34 cellular contexts compared by ENCODE assay signal in the genomic region with DNA sequence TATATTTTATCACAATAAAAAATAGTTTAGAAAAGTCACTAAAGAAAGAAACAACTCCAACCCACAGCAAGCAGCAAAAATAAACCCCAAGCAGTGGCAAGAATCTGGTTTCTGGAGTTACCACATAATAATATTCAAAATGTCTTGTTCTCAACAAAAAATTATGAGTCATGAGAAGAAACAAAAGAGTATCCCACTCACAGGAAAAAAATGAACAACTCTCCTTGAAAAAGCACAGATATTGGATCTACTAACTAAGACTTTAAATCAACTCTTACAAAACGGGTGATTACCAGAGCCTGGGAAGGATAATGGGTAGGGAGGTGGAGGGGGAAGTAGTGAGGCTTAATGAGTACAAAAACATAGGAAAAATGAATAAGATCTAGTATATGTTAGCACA.
DNase-seq lines count a peak whose midpoint lies in the region; ATAC-seq and TF ChIP-seq lines count a peak whose summit lies in the region.
"Had no signal": no experiment of that assay in that cellular context is flagged by ENCODE, and none has a peak within 500 bp of the region (broad histone marks: within the 10 kb centered on the region; RNA-seq: fewer than 3 reads in every experiment).

No MANE protein-coding gene starts in this region.

- POLR2A ChIA-PET in activated CD8-positive, alpha-beta T cell treated with anti-CD3 and anti-CD28 coated beads for 36 hours (lab: Charles Lee): no interaction called here

- peak overlapping the region; percentile 20 for H3K4me2 ChIP-seq in osteoblast (ENCODE audit: insufficient read depth, low read length)
- H3K4me2 ChIP-seq: A549 had no signal

- no peak for TF ChIP-seq CTCF in osteoblast (IDR thresholded peaks at IDR 0.05; ENCODE audit: extremely low read depth, low read depth, low read length)
- TF ChIP-seq CTCF in activated CD8-positive, alpha-beta T cell treated with anti-CD3 and anti-CD28 coated beads for 36 hours (IDR thresholded peaks at IDR 0.05): no peak
- TF ChIP-seq CTCF in chondrocyte (IDR thresholded peaks at IDR 0.05): no peak

- H3K4me1 ChIP-seq in osteoblast (ENCODE audit: insufficient read depth, low read length): peaks cover 7% of the 10 kb centered on the region
- H3K4me1 ChIP-seq: A549, BE2C, foreskin keratinocyte, Peyer's patch, prostate gland, tibial nerve had no signal

- no peak overlapping the region for H3K27ac Mint-ChIP-seq in activated CD8-positive, alpha-beta T cell treated with anti-CD3 and anti-CD28 coated beads for 36 hours
- H3K27ac Mint-ChIP-seq in immature natural killer cell (no peak overlapping the region), chondrocyte (ENCODE audit: unreplicated experiment) (no peak overlapping the region)
- H3K27ac Mint-ChIP-seq: activated naive CD4-positive, alpha-beta T cell treated with anti-CD3 and anti-CD28 coated beads, Interleukin-2, amount 50 U/mL, for 72 hours; CD8-positive, alpha-beta T cell; H9; naive B cell had no signal

- no peaks in the 10 kb centered on the region for H3K4me1 Mint-ChIP-seq in activated CD8-positive, alpha-beta T cell treated with anti-CD3 and anti-CD28 coated beads for 36 hours (ENCODE audit: low read depth)
- H3K4me1 Mint-ChIP-seq in immature natural killer cell: peaks cover 10 to 27% of the 10 kb centered on the region in 2 donors
- H3K4me1 Mint-ChIP-seq in chondrocyte (ENCODE audit: low read depth): peaks cover 3% of the 10 kb centered on the region
- H3K4me1 Mint-ChIP-seq: H9, IgD-negative memory B cell, naive B cell had no signal

- peaks cover 3% of the 10 kb centered on the region for H3K9me3 ChIP-seq in osteoblast (ENCODE audit: low read depth, low read length)
- H3K9me3 ChIP-seq: A549, neutrophil, Peyer's patch, prostate gland had no signal

- H3K27ac ChIP-seq in osteoblast (ENCODE audit: low read depth, low read length): peak overlapping the region; percentile 55
- H3K27ac ChIP-seq: A549, dorsolateral prefrontal cortex, foreskin keratinocyte, heart left ventricle, neutrophil, Peyer's patch, prostate gland, tibial nerve had no signal

- H4K20me1 ChIP-seq in osteoblast (ENCODE audit: insufficient read depth, low read length): no peaks in the 10 kb centered on the region

- H3K27me3 Mint-ChIP-seq in activated CD8-positive, alpha-beta T cell treated with anti-CD3 and anti-CD28 coated beads for 36 hours: no peaks in the 10 kb centered on the region
- peaks cover 0 to 2% (median 2%) of the 10 kb centered on the region in 3 donors for H3K27me3 Mint-ChIP-seq in immature natural killer cell (ENCODE audit: low read depth in 3 of 3)
- no peaks in the 10 kb centered on the region for H3K27me3 Mint-ChIP-seq in chondrocyte (ENCODE audit: low read depth)
- H3K27me3 Mint-ChIP-seq: IgD-negative memory B cell had no signal

- no peak for ATAC-seq in activated CD8-positive, alpha-beta T cell treated with anti-CD3 and anti-CD28 coated beads for 36 hours
- ATAC-seq: A549; activated naive CD4-positive, alpha-beta T cell treated with anti-CD3 and anti-CD28 coated beads, Interleukin-2, amount 50 U/mL, for 72 hours; CD8-positive, alpha-beta T cell; foreskin keratinocyte; heart left ventricle; sciatic nerve had no signal

- H3K79me2 ChIP-seq in osteoblast (ENCODE audit: insufficient read depth, low read length): no peaks in the 10 kb centered on the region

- no peak overlapping the region for H2AFZ ChIP-seq in osteoblast (ENCODE audit: low read length)

- DNase-seq in EL (peak; percentile 25), amniotic epithelial cell (ENCODE audit: low read depth) (peak; percentile 66), fibroblast of gingiva (ENCODE audit: low read depth) (peak; percentile 34), osteoblast (ENCODE audit: insufficient read length, low spot score, missing footprints) (no peak), UCSD-AML1 (lab: John Stamatoyannopoulos, UW; ENCODE audit: unreplicated experiment) (no peak), immature natural killer cell (no peak), chondrocyte (ENCODE audit: low spot score) (no peak)
- DNase-seq in activated CD8-positive, alpha-beta T cell treated with anti-CD3 and anti-CD28 coated beads for 36 hours: no peak
- DNase-seq: activated effector memory CD4-positive, alpha-beta T cell treated with Interleukin-2 at 50 U/mL for 16 hours; anterior cingulate cortex; BE2C; CD8-positive, alpha-beta T cell; central memory CD4-positive, alpha-beta T cell; DMS 273 treated with DMSO at 0.1 percent for 48 hours; dorsolateral prefrontal cortex; H9; heart left ventricle; midbrain; naive B cell; NCI-H146; NCI-H2107; NCI-H446; NCI-H774; Peyer's patch; SHP77 treated with DMSO at 0.1 percent for 48 hours; stimulated activated CD4-positive, alpha-beta T cell treated with anti-CD3 and anti-CD28 coated beads, Interleukin-4, amount 100 ng/mL, for 4 hours had no signal

- H3K4me3 ChIP-seq in osteoblast (ENCODE audit: insufficient read depth, low read length): no peak overlapping the region
- H3K4me3 ChIP-seq: A549, dorsolateral prefrontal cortex, heart left ventricle, Peyer's patch, prostate gland, tibial nerve had no signal

- no peaks in the 10 kb centered on the region for H3K27me3 ChIP-seq in osteoblast (ENCODE audit: insufficient read depth, low read length)
- H3K27me3 ChIP-seq: BE2C, dorsolateral prefrontal cortex, foreskin keratinocyte, heart left ventricle, neutrophil, Peyer's patch, tibial nerve had no signal

- CTCF ChIA-PET in activated CD8-positive, alpha-beta T cell treated with anti-CD3 and anti-CD28 coated beads for 36 hours (lab: Charles Lee): no interaction called here

- intact Hi-C loops in activated CD8-positive, alpha-beta T cell treated with anti-CD3 and anti-CD28 coated beads for 36 hours (cut with micrococcal nuclease): no loop called here

- no peak overlapping the region for H3K4me3 Mint-ChIP-seq in activated CD8-positive, alpha-beta T cell treated with anti-CD3 and anti-CD28 coated beads for 36 hours
- H3K4me3 Mint-ChIP-seq in immature natural killer cell (no peak overlapping the region), chondrocyte (ENCODE audit: unreplicated experiment) (no peak overlapping the region)
- H3K4me3 Mint-ChIP-seq: CD8-positive, alpha-beta T cell; H9; naive B cell had no signal

- H3K9me3 Mint-ChIP-seq in activated CD8-positive, alpha-beta T cell treated with anti-CD3 and anti-CD28 coated beads for 36 hours: peaks cover 12% of the 10 kb centered on the region
- H3K9me3 Mint-ChIP-seq in immature natural killer cell (peaks cover 6 to 28% (median 16%) of the 10 kb centered on the region in 6 donors), chondrocyte (ENCODE audit: low read depth) (peaks cover 18% of the 10 kb centered on the region)

- no peaks in the 10 kb centered on the region for H3K36me3 ChIP-seq in osteoblast (ENCODE audit: insufficient read depth, low read length)
- H3K36me3 ChIP-seq: BE2C, heart left ventricle, neutrophil, Peyer's patch, prostate gland, tibial nerve had no signal

- H3K36me3 Mint-ChIP-seq in activated CD8-positive, alpha-beta T cell treated with anti-CD3 and anti-CD28 coated beads for 36 hours (ENCODE audit: low read depth): no peaks in the 10 kb centered on the region
- H3K36me3 Mint-ChIP-seq in immature natural killer cell (peaks cover 4 to 28% (median 24%) of the 10 kb centered on the region in 3 donors), chondrocyte (ENCODE audit: low read depth) (peaks cover 8% of the 10 kb centered on the region)
- H3K36me3 Mint-ChIP-seq: CD8-positive, alpha-beta T cell had no signal

Comparison
In these comparisons a context has a peak if more than half of its experiments do, and no peak if none do; other contexts are left out.
1. DNase-seq: peak in EL (single experiment), amniotic epithelial cell (single experiment) and fibroblast of gingiva (single experiment); none in osteoblast (single experiment), activated CD8-positive, alpha-beta T cell treated with anti-CD3 and anti-CD28 coated beads for 36 hours (single experiment), UCSD-AML1 (single experiment), immature natural killer cell (0 of 3) and chondrocyte (single experiment).